In the genomic region with DNA sequence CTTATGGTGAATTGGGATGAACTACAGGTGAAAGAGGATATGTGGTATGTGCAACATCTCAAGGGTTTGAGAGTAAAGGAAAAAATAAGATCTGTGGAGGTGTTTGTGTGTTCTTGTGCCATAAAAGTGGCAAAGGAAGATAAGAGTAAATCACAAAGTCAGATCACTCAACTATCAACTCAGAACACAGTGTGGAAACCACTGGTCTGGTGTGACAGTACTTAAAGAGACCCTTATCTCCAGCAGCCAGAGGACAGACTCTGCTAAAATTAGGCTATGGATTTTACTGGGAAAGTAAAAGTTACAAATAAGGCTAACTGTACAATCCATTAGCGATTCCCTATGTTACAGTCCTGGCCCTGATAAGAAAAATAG, we compare ENCODE assay signal across 1 cellular context.
TF ChIP-seq lines count a peak whose summit lies in the region.

No MANE protein-coding gene starts in this region.

TF ChIP-seq in K562, 482 proteins besides CTCF, POLR2A, EP300 and RAD21 (continued from another document and continues in another):
- TF ChIP-seq, protein P1, sequence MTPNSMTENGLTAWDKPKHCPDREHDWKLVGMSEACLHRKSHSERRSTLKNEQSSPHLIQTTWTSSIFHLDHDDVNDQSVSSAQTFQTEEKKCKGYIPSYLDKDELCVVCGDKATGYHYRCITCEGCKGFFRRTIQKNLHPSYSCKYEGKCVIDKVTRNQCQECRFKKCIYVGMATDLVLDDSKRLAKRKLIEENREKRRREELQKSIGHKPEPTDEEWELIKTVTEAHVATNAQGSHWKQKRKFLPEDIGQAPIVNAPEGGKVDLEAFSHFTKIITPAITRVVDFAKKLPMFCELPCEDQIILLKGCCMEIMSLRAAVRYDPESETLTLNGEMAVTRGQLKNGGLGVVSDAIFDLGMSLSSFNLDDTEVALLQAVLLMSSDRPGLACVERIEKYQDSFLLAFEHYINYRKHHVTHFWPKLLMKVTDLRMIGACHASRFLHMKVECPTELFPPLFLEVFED (CRISPR knock-in tag; conservative IDR thresholded peaks at IDR 0.05), result peak; percentile 47; the same call in 1 of the 2 replicates
- TF ChIP-seq, protein P2, sequence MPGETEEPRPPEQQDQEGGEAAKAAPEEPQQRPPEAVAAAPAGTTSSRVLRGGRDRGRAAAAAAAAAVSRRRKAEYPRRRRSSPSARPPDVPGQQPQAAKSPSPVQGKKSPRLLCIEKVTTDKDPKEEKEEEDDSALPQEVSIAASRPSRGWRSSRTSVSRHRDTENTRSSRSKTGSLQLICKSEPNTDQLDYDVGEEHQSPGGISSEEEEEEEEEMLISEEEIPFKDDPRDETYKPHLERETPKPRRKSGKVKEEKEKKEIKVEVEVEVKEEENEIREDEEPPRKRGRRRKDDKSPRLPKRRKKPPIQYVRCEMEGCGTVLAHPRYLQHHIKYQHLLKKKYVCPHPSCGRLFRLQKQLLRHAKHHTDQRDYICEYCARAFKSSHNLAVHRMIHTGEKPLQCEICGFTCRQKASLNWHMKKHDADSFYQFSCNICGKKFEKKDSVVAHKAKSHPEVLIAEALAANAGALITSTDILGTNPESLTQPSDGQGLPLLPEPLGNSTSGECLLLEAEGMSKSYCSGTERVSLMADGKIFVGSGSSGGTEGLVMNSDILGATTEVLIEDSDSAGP (CRISPR knock-in tag; IDR thresholded peaks at IDR 0.05), result no peak
- TF ChIP-seq BRD4 (IDR thresholded peaks at IDR 0.05), result no peak
- peak; percentile 99 for TF ChIP-seq KDM1A (IDR thresholded peaks at IDR 0.05)
- TF ChIP-seq CEBPG (CRISPR knock-in tag; IDR thresholded peaks at IDR 0.05), result no peak
- no peak; a peak in 2 of 4 replicates for TF ChIP-seq CEBPG (tag; conservative IDR thresholded peaks at IDR 0.05 in 1 of 2, IDR thresholded peaks at IDR 0.05 in 1 of 2)
- no peak; the same call in 1 of the 2 replicates for TF ChIP-seq RUNX1 (IDR thresholded peaks at IDR 0.05; ENCODE audit: low read depth)
- TF ChIP-seq NBN (IDR thresholded peaks at IDR 0.05; ENCODE audit: low read depth), result peak; percentile 86
- TF ChIP-seq EP400 (IDR thresholded peaks at IDR 0.05), result peak; percentile 53; the same call in 1 of the 2 replicates
- TF ChIP-seq POLR2AphosphoS2 (IDR thresholded peaks at IDR 0.05; ENCODE audit: low read length), result no peak
- TF ChIP-seq NFIC (IDR thresholded peaks at IDR 0.05), result peak; percentile 94
- no peak for TF ChIP-seq ZNF217 (CRISPR knock-in tag; IDR thresholded peaks at IDR 0.05)
- no peak for TF ChIP-seq PHF20 (IDR thresholded peaks at IDR 0.05; ENCODE audit: partially characterized antibody)
- TF ChIP-seq, protein P3, sequence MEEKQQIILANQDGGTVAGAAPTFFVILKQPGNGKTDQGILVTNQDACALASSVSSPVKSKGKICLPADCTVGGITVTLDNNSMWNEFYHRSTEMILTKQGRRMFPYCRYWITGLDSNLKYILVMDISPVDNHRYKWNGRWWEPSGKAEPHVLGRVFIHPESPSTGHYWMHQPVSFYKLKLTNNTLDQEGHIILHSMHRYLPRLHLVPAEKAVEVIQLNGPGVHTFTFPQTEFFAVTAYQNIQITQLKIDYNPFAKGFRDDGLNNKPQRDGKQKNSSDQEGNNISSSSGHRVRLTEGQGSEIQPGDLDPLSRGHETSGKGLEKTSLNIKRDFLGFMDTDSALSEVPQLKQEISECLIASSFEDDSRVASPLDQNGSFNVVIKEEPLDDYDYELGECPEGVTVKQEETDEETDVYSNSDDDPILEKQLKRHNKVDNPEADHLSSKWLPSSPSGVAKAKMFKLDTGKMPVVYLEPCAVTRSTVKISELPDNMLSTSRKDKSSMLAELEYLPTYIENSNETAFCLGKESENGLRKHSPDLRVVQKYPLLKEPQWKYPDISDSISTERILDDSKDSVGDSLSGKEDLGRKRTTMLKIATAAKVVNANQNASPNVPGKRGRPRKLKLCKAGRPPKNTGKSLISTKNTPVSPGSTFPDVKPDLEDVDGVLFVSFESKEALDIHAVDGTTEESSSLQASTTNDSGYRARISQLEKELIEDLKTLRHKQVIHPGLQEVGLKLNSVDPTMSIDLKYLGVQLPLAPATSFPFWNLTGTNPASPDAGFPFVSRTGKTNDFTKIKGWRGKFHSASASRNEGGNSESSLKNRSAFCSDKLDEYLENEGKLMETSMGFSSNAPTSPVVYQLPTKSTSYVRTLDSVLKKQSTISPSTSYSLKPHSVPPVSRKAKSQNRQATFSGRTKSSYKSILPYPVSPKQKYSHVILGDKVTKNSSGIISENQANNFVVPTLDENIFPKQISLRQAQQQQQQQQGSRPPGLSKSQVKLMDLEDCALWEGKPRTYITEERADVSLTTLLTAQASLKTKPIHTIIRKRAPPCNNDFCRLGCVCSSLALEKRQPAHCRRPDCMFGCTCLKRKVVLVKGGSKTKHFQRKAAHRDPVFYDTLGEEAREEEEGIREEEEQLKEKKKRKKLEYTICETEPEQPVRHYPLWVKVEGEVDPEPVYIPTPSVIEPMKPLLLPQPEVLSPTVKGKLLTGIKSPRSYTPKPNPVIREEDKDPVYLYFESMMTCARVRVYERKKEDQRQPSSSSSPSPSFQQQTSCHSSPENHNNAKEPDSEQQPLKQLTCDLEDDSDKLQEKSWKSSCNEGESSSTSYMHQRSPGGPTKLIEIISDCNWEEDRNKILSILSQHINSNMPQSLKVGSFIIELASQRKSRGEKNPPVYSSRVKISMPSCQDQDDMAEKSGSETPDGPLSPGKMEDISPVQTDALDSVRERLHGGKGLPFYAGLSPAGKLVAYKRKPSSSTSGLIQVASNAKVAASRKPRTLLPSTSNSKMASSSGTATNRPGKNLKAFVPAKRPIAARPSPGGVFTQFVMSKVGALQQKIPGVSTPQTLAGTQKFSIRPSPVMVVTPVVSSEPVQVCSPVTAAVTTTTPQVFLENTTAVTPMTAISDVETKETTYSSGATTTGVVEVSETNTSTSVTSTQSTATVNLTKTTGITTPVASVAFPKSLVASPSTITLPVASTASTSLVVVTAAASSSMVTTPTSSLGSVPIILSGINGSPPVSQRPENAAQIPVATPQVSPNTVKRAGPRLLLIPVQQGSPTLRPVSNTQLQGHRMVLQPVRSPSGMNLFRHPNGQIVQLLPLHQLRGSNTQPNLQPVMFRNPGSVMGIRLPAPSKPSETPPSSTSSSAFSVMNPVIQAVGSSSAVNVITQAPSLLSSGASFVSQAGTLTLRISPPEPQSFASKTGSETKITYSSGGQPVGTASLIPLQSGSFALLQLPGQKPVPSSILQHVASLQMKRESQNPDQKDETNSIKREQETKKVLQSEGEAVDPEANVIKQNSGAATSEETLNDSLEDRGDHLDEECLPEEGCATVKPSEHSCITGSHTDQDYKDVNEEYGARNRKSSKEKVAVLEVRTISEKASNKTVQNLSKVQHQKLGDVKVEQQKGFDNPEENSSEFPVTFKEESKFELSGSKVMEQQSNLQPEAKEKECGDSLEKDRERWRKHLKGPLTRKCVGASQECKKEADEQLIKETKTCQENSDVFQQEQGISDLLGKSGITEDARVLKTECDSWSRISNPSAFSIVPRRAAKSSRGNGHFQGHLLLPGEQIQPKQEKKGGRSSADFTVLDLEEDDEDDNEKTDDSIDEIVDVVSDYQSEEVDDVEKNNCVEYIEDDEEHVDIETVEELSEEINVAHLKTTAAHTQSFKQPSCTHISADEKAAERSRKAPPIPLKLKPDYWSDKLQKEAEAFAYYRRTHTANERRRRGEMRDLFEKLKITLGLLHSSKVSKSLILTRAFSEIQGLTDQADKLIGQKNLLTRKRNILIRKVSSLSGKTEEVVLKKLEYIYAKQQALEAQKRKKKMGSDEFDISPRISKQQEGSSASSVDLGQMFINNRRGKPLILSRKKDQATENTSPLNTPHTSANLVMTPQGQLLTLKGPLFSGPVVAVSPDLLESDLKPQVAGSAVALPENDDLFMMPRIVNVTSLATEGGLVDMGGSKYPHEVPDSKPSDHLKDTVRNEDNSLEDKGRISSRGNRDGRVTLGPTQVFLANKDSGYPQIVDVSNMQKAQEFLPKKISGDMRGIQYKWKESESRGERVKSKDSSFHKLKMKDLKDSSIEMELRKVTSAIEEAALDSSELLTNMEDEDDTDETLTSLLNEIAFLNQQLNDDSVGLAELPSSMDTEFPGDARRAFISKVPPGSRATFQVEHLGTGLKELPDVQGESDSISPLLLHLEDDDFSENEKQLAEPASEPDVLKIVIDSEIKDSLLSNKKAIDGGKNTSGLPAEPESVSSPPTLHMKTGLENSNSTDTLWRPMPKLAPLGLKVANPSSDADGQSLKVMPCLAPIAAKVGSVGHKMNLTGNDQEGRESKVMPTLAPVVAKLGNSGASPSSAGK (IDR thresholded peaks at IDR 0.05), result no peak
- no peak for TF ChIP-seq COPS2 (conservative IDR thresholded peaks at IDR 0.05)
- TF ChIP-seq, protein P4, sequence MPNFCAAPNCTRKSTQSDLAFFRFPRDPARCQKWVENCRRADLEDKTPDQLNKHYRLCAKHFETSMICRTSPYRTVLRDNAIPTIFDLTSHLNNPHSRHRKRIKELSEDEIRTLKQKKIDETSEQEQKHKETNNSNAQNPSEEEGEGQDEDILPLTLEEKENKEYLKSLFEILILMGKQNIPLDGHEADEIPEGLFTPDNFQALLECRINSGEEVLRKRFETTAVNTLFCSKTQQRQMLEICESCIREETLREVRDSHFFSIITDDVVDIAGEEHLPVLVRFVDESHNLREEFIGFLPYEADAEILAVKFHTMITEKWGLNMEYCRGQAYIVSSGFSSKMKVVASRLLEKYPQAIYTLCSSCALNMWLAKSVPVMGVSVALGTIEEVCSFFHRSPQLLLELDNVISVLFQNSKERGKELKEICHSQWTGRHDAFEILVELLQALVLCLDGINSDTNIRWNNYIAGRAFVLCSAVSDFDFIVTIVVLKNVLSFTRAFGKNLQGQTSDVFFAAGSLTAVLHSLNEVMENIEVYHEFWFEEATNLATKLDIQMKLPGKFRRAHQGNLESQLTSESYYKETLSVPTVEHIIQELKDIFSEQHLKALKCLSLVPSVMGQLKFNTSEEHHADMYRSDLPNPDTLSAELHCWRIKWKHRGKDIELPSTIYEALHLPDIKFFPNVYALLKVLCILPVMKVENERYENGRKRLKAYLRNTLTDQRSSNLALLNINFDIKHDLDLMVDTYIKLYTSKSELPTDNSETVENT (CRISPR knock-in tag; IDR thresholded peaks at IDR 0.05), result no peak
- no peak for TF ChIP-seq CREBBP (IDR thresholded peaks at IDR 0.05; ENCODE audit: low read depth, low read length)
- TF ChIP-seq XRCC5 (IDR thresholded peaks at IDR 0.05; ENCODE audit: low read depth, low read length), result no peak
- TF ChIP-seq, protein P5, sequence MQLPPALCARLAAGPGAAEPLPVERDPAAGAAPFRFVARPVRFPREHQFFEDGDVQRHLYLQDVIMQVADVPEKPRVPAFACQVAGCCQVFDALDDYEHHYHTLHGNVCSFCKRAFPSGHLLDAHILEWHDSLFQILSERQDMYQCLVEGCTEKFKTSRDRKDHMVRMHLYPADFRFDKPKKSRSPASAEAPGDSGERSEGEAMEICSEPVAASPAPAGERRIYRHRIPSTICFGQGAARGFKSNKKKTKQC (CRISPR knock-in tag; IDR thresholded peaks at IDR 0.05), result no peak
- TF ChIP-seq, protein P6, sequence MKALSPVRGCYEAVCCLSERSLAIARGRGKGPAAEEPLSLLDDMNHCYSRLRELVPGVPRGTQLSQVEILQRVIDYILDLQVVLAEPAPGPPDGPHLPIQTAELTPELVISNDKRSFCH (CRISPR knock-in tag; IDR thresholded peaks at IDR 0.05), result no peak
- TF ChIP-seq, protein P6 (tag; IDR thresholded peaks at IDR 0.05), result peak; percentile 68; the same call in 1 of the 2 replicates
- TF ChIP-seq, protein P7, sequence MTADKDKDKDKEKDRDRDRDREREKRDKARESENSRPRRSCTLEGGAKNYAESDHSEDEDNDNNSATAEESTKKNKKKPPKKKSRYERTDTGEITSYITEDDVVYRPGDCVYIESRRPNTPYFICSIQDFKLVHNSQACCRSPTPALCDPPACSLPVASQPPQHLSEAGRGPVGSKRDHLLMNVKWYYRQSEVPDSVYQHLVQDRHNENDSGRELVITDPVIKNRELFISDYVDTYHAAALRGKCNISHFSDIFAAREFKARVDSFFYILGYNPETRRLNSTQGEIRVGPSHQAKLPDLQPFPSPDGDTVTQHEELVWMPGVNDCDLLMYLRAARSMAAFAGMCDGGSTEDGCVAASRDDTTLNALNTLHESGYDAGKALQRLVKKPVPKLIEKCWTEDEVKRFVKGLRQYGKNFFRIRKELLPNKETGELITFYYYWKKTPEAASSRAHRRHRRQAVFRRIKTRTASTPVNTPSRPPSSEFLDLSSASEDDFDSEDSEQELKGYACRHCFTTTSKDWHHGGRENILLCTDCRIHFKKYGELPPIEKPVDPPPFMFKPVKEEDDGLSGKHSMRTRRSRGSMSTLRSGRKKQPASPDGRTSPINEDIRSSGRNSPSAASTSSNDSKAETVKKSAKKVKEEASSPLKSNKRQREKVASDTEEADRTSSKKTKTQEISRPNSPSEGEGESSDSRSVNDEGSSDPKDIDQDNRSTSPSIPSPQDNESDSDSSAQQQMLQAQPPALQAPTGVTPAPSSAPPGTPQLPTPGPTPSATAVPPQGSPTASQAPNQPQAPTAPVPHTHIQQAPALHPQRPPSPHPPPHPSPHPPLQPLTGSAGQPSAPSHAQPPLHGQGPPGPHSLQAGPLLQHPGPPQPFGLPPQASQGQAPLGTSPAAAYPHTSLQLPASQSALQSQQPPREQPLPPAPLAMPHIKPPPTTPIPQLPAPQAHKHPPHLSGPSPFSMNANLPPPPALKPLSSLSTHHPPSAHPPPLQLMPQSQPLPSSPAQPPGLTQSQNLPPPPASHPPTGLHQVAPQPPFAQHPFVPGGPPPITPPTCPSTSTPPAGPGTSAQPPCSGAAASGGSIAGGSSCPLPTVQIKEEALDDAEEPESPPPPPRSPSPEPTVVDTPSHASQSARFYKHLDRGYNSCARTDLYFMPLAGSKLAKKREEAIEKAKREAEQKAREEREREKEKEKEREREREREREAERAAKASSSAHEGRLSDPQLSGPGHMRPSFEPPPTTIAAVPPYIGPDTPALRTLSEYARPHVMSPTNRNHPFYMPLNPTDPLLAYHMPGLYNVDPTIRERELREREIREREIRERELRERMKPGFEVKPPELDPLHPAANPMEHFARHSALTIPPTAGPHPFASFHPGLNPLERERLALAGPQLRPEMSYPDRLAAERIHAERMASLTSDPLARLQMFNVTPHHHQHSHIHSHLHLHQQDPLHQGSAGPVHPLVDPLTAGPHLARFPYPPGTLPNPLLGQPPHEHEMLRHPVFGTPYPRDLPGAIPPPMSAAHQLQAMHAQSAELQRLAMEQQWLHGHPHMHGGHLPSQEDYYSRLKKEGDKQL (CRISPR knock-in tag; IDR thresholded peaks at IDR 0.05; ENCODE audit: borderline replicate concordance), result no peak
- no peak for TF ChIP-seq SETDB1 (IDR thresholded peaks at IDR 0.05; ENCODE audit: low read length)
- TF ChIP-seq, protein P8, sequence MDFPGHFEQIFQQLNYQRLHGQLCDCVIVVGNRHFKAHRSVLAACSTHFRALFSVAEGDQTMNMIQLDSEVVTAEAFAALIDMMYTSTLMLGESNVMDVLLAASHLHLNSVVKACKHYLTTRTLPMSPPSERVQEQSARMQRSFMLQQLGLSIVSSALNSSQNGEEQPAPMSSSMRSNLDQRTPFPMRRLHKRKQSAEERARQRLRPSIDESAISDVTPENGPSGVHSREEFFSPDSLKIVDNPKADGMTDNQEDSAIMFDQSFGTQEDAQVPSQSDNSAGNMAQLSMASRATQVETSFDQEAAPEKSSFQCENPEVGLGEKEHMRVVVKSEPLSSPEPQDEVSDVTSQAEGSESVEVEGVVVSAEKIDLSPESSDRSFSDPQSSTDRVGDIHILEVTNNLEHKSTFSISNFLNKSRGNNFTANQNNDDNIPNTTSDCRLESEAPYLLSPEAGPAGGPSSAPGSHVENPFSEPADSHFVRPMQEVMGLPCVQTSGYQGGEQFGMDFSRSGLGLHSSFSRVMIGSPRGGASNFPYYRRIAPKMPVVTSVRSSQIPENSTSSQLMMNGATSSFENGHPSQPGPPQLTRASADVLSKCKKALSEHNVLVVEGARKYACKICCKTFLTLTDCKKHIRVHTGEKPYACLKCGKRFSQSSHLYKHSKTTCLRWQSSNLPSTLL (IDR thresholded peaks at IDR 0.05), result no peak
- TF ChIP-seq FOXA1 (IDR thresholded peaks at IDR 0.05; ENCODE audit: borderline replicate concordance), result no peak
- TF ChIP-seq SOX6 (IDR thresholded peaks at IDR 0.05), result peak; percentile 98
